15 cellular contexts compared by ENCODE assay signal in genomic region chr12:123787466-123787865, GRCh38. TPM values are rescaled to one million over a fixed set of nuclear protein-coding genes. Genes with fewer than 3 reads are reported as not detected.
A peak's percentile ranks its signal among the peaks of the same experiment; 100 is the strongest.
DNase-seq lines count a peak whose midpoint lies in the region; ATAC-seq lines count a peak whose summit lies in the region.
"Had no signal": no experiment of that assay in that cellular context is flagged by ENCODE, and none has a peak within 500 bp of the region (broad histone marks: within the 10 kb centered on the region; RNA-seq: fewer than 3 reads in every experiment).

No MANE protein-coding gene starts in this region.

- no peak overlapping the region for H3K23ac ChIP-seq in mesenchymal stem cell (ENCODE audit: low read length in 2 of 2)

- 95% methylated on average over 25 of the region's 25 CpGs for WGBS in mesenchymal stem cell

- H3K4me3 ChIP-seq in HUES6 (ENCODE audit: low read depth, low read length) (peak overlapping the region; percentile 23), mesenchymal stem cell (ENCODE audit: insufficient read depth in 1 of 2, low read depth in 1 of 2, low read length in 2 of 2) (no peak overlapping the region)
- H3K4me3 ChIP-seq: BLaER1 treated with 17β-estradiol and CSF1 and Interleukin-3, amounts not matched to agents 10 nM and 100 nM; GM23248; HAP-1 had no signal

- no peak overlapping the region for H2AFZ ChIP-seq in mesenchymal stem cell (ENCODE audit: low read depth, low read length)
- H2AFZ ChIP-seq: GM23248 had no signal

- H3K36me3 Mint-ChIP-seq in activated naive CD8-positive, alpha-beta T cell treated with anti-CD3 and anti-CD28 coated beads, Interleukin-2, amount 50 U/mL, for 24 hours (ENCODE audit: low read depth) = no peaks in the 10 kb centered on the region
- H3K36me3 Mint-ChIP-seq: CD4-positive, CD25-positive, alpha-beta regulatory T cell had no signal

- peaks cover 2% of the 10 kb centered on the region for H3K27me3 Mint-ChIP-seq in activated naive CD8-positive, alpha-beta T cell treated with anti-CD3 and anti-CD28 coated beads, Interleukin-2, amount 50 U/mL, for 24 hours

- no peak overlapping the region for H3K4me3 Mint-ChIP-seq in activated naive CD8-positive, alpha-beta T cell treated with anti-CD3 and anti-CD28 coated beads, Interleukin-2, amount 50 U/mL, for 24 hours
- H3K4me3 Mint-ChIP-seq: CD4-positive, CD25-positive, alpha-beta regulatory T cell had no signal

- H3K27ac ChIP-seq in HUES6 (ENCODE audit: low read depth, low read length) = no peak overlapping the region
- H3K27ac ChIP-seq in mesenchymal stem cell (ENCODE audit: low read length, poor library complexity, severe bottlenecking) = no peak overlapping the region
- H3K27ac ChIP-seq in caudate nucleus (ENCODE audit: low read depth, low read length) = no peak overlapping the region
- H3K27ac ChIP-seq: BLaER1 treated with 17β-estradiol and CSF1 and Interleukin-3, amounts not matched to agents 10 nM and 100 nM; GM23248 had no signal

- H3K9me3 ChIP-seq in HUES6 (ENCODE audit: control insufficient read depth, insufficient read depth, low read depth, low read length) (no peaks in the 10 kb centered on the region), mesenchymal stem cell (ENCODE audit: control insufficient read depth, low read length) (no peaks in the 10 kb centered on the region)
- H3K9me3 ChIP-seq: HAP-1 had no signal

- no peak for ATAC-seq in HG02884 (IDR thresholded peaks at IDR 0.05; ENCODE audit: unreplicated experiment)
- no peak for ATAC-seq in activated naive CD8-positive, alpha-beta T cell treated with anti-CD3 and anti-CD28 coated beads, Interleukin-2, amount 50 U/mL, for 24 hours

- peak; percentile 31 for DNase-seq in DMS153 (lab: John Stamatoyannopoulos, UW)
- DNase-seq in DMS53 treated with DMSO at 0.1 percent for 48 hours (lab: John Stamatoyannopoulos, UW; ENCODE audit: unreplicated experiment) = peak; percentile 17
- no peak for DNase-seq in mesenchymal stem cell
- no peak for DNase-seq in SHP77 (lab: John Stamatoyannopoulos, UW)
- DNase-seq in activated naive CD8-positive, alpha-beta T cell treated with anti-CD3 and anti-CD28 coated beads, Interleukin-2, amount 50 U/mL, for 24 hours = no peak
- DNase-seq in caudate nucleus (lab: John Stamatoyannopoulos, UW) = no peak
- DNase-seq: ACHN; CD4-positive, CD25-positive, alpha-beta regulatory T cell; DND-41; GM23248; KBM-7 had no signal

- no peak overlapping the region for H2BK5ac ChIP-seq in mesenchymal stem cell (ENCODE audit: low read depth, low read length, poor library complexity, severe bottlenecking)

- H4K91ac ChIP-seq in mesenchymal stem cell (ENCODE audit: low read length) = no peak overlapping the region

- H3K79me1 ChIP-seq in mesenchymal stem cell (replicated peaks; ENCODE audit: low read length, poor library complexity, severe bottlenecking) = no peaks in the 10 kb centered on the region

- no peak overlapping the region for H2AK5ac ChIP-seq in mesenchymal stem cell (ENCODE audit: low read length, severe bottlenecking)

- H3K4me2 ChIP-seq in mesenchymal stem cell (ENCODE audit: low read length, poor library complexity, severe bottlenecking) = no peak overlapping the region
- H3K4me2 ChIP-seq: BLaER1 treated with 17β-estradiol and CSF1 and Interleukin-3, amounts not matched to agents 10 nM and 100 nM had no signal

- H3K36me3 ChIP-seq in HUES6 (ENCODE audit: control insufficient read depth, insufficient read depth, low read length) (no peaks in the 10 kb centered on the region), mesenchymal stem cell (ENCODE audit: control insufficient read depth in 1 of 2, insufficient read depth in 2 of 2, low read depth in 1 of 2, low read length in 2 of 2) (no peaks in the 10 kb centered on the region)
- H3K36me3 ChIP-seq: BLaER1 treated with 17β-estradiol and CSF1 and Interleukin-3, amounts not matched to agents 10 nM and 100 nM; HAP-1 had no signal

- H4K8ac ChIP-seq in mesenchymal stem cell (ENCODE audit: low read length) = peak overlapping the region; percentile 24

- no peak overlapping the region for H3K9ac ChIP-seq in HUES6 (ENCODE audit: low read length)
- H3K9ac ChIP-seq in mesenchymal stem cell (ENCODE audit: low read length) = no peak overlapping the region
- H3K9ac ChIP-seq: BLaER1 treated with 17β-estradiol and CSF1 and Interleukin-3, amounts not matched to agents 10 nM and 100 nM; GM23248 had no signal

- no peaks in the 10 kb centered on the region for H3K4me1 ChIP-seq in HUES6 (ENCODE audit: control insufficient read depth, insufficient read depth, low read length)
- H3K4me1 ChIP-seq in mesenchymal stem cell (ENCODE audit: control insufficient read depth, insufficient read depth, low read depth, low read length) = no peaks in the 10 kb centered on the region
- H3K4me1 ChIP-seq: BLaER1 treated with 17β-estradiol and CSF1 and Interleukin-3, amounts not matched to agents 10 nM and 100 nM; HAP-1 had no signal

- H3K4ac ChIP-seq in mesenchymal stem cell (ENCODE audit: low read depth in 1 of 2, low read length in 2 of 2) = no peak overlapping the region

- H2BK120ac ChIP-seq in mesenchymal stem cell (ENCODE audit: low read depth, low read length) = no peak overlapping the region

- H2BK15ac ChIP-seq in mesenchymal stem cell (ENCODE audit: low read depth, poor library complexity, severe bottlenecking) = no peak overlapping the region

- H3K18ac ChIP-seq in mesenchymal stem cell (ENCODE audit: low read depth in 1 of 2, low read length in 2 of 2) = no peak overlapping the region

- H3K14ac ChIP-seq in mesenchymal stem cell (ENCODE audit: low read length in 2 of 2) = no peak overlapping the region

- H2BK12ac ChIP-seq in mesenchymal stem cell (ENCODE audit: low read length in 2 of 2) = no peak overlapping the region

- H3K27ac Mint-ChIP-seq in activated naive CD8-positive, alpha-beta T cell treated with anti-CD3 and anti-CD28 coated beads, Interleukin-2, amount 50 U/mL, for 24 hours = no peak overlapping the region
- H3K27ac Mint-ChIP-seq: CD4-positive, CD25-positive, alpha-beta regulatory T cell had no signal

- H3K9me3 Mint-ChIP-seq in activated naive CD8-positive, alpha-beta T cell treated with anti-CD3 and anti-CD28 coated beads, Interleukin-2, amount 50 U/mL, for 24 hours = peaks cover 3% of the 10 kb centered on the region

- no peaks in the 10 kb centered on the region for H3K4me1 Mint-ChIP-seq in activated naive CD8-positive, alpha-beta T cell treated with anti-CD3 and anti-CD28 coated beads, Interleukin-2, amount 50 U/mL, for 24 hours
- H3K4me1 Mint-ChIP-seq: CD4-positive, CD25-positive, alpha-beta regulatory T cell had no signal

- H3K27me3 ChIP-seq in HUES6 (ENCODE audit: control insufficient read depth, insufficient read depth, low read length) (peaks cover 4% of the 10 kb centered on the region; the same call in 1 of the 2 replicates), mesenchymal stem cell (ENCODE audit: control insufficient read depth in 1 of 2, insufficient read depth in 1 of 2, low read length in 2 of 2) (peaks cover 14% of the 10 kb centered on the region in 2 experiments)
- H3K27me3 ChIP-seq: BLaER1 treated with 17β-estradiol and CSF1 and Interleukin-3, amounts not matched to agents 10 nM and 100 nM had no signal

RNA-seq across cellular contexts. Expression of gene DNAH10, which starts 25.4 kb away (rescaled TPM):
- 0.11 TPM for polyA plus RNA-seq in mesenchymal stem cell (2013, experiment 1 of 2)
- polyA plus RNA-seq in mesenchymal stem cell (2013, experiment 2 of 2) = 0.25 TPM

Comparison
In these comparisons a context has a peak if more than half of its experiments do, and no peak if none do; other contexts are left out.
1. DNase-seq: peak in DMS153 (single experiment) and DMS53 treated with DMSO at 0.1 percent for 48 hours (single experiment); none in mesenchymal stem cell (single experiment), SHP77 (0 of 2), activated naive CD8-positive, alpha-beta T cell treated with anti-CD3 and anti-CD28 coated beads, Interleukin-2, amount 50 U/mL, for 24 hours (single experiment) and caudate nucleus (0 of 61).